ENCODE assay signal across 18 cellular contexts in the genomic region with DNA sequence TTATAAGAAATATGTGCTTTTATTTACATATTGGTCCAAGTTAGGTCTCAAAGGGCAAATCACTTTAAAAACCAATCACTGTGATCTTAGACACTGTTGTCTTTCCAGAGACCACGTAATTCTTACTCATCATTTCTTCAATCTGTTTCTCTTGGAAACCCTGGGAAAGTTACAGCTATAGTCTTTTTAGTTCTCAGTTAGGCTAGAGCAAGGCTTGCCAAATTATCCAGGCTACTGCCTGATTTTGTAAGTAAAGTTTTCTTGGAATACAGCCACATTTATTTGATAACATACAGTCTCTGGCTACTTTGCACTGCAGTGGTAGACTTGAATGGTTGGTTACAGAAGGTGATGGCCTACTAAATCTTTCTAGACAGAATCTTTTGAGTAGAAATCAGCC.
DNase-seq lines count a peak whose midpoint lies in the region; ATAC-seq and TF ChIP-seq lines count a peak whose summit lies in the region.
"Had no signal": no experiment of that assay in that cellular context is flagged by ENCODE, and none has a peak within 500 bp of the region (broad histone marks: within the 10 kb centered on the region; RNA-seq: fewer than 3 reads in every experiment).

No MANE protein-coding gene starts in this region.

- H3K27ac ChIP-seq in heart left ventricle (no peak overlapping the region), left ventricle myocardium inferior (replicated peaks) (no peak overlapping the region), heart right ventricle (no peak overlapping the region)

- H3K9me3 Mint-ChIP-seq in stimulated activated memory B cell treated with anti-CD40 and anti-IgM and Interleukin-4, amounts not matched to agents 10 μg/mL and 1 μg/mL and 100 μg/mL, for 72 hours, result peaks cover 18% of the 10 kb centered on the region

- peaks cover 0 to 4% (median 0%) of the 10 kb centered on the region in 9 donors for H3K36me3 ChIP-seq in heart left ventricle
- peaks cover 11% of the 10 kb centered on the region for H3K36me3 ChIP-seq in left ventricle myocardium inferior
- H3K36me3 ChIP-seq in heart right ventricle, result peaks cover 0 to 15% (median 0%) of the 10 kb centered on the region in 9 donors

- H3K4me1 Mint-ChIP-seq in stimulated activated memory B cell treated with anti-CD40 and anti-IgM and Interleukin-4, amounts not matched to agents 10 μg/mL and 1 μg/mL and 100 μg/mL, for 72 hours, result no peaks in the 10 kb centered on the region
- H3K4me1 Mint-ChIP-seq: activated B cell treated with CpG ODN at 0.5 μM for 24 hours had no signal

- H3K4me1 ChIP-seq in heart left ventricle (peaks cover 0 to 12% (median 2%) of the 10 kb centered on the region in 12 donors), left ventricle myocardium inferior (peaks cover 11% of the 10 kb centered on the region), heart right ventricle (peaks cover 0 to 10% (median 4%) of the 10 kb centered on the region in 9 donors)

- 47 to 56% (median 52%) methylated on average over 1 of the region's 1 CpG for WGBS in heart left ventricle, 4 donors
- WGBS in heart right ventricle, 2 donors, result 55 to 61% methylated on average over 1 of the region's 1 CpG

- no peak for TF ChIP-seq CTCF in heart left ventricle (IDR thresholded peaks at IDR 0.05)
- no peak for TF ChIP-seq CTCF in left ventricle myocardium inferior (IDR thresholded peaks at IDR 0.05; ENCODE audit: borderline replicate concordance)
- TF ChIP-seq CTCF in astrocyte of the cerebellum (IDR thresholded peaks at IDR 0.05; ENCODE audit: low read depth, low read length, missing control alignments), result no peak
- TF ChIP-seq CTCF in heart right ventricle (IDR thresholded peaks at IDR 0.05), result no peak

- peaks cover 53% of the 10 kb centered on the region for H3K36me3 Mint-ChIP-seq in stimulated activated memory B cell treated with anti-CD40 and anti-IgM and Interleukin-4, amounts not matched to agents 10 μg/mL and 1 μg/mL and 100 μg/mL, for 72 hours

- H3K27ac Mint-ChIP-seq in stimulated activated memory B cell treated with anti-CD40 and anti-IgM and Interleukin-4, amounts not matched to agents 10 μg/mL and 1 μg/mL and 100 μg/mL, for 72 hours, result no peak overlapping the region
- H3K27ac Mint-ChIP-seq: activated B cell treated with CpG ODN at 0.5 μM for 24 hours had no signal

- TF ChIP-seq POLR2A in heart left ventricle (IDR thresholded peaks at IDR 0.05), result no peak

- H3K4me3 Mint-ChIP-seq in stimulated activated memory B cell treated with anti-CD40 and anti-IgM and Interleukin-4, amounts not matched to agents 10 μg/mL and 1 μg/mL and 100 μg/mL, for 72 hours, result no peak overlapping the region
- H3K4me3 Mint-ChIP-seq: activated B cell treated with CpG ODN at 0.5 μM for 24 hours had no signal

- H3K27me3 ChIP-seq in heart left ventricle (no peaks in the 10 kb centered on the region), left ventricle myocardium inferior (ENCODE audit: low read depth) (no peaks in the 10 kb centered on the region), heart right ventricle (no peaks in the 10 kb centered on the region)

- no peak for DNase-seq in heart left ventricle
- DNase-seq in left ventricle myocardium inferior, result no peak
- peak; percentile 71 for DNase-seq in astrocyte of the cerebellum (ENCODE audit: low read depth)
- no peak for DNase-seq in heart right ventricle
- DNase-seq in GDM1 (lab: John Stamatoyannopoulos, UW), result no peak
- DNase-seq in MV-4-11 (lab: John Stamatoyannopoulos, UW), result no peak
- DNase-seq: activated B cell treated with CpG ODN at 0.5 μM for 24 hours; central memory CD4-positive, alpha-beta T cell; COR-L47; head of caudate nucleus; kidney glomerular epithelial cell; NCI-H2029 treated with DMSO at 0.1 percent for 48 hours; NCI-H748 treated with DMSO at 0.1 percent for 48 hours; posterior cingulate gyrus; RPMI8226; substantia nigra had no signal

- intact Hi-C loops in heart left ventricle (cut with DNase I), result loop anchor here in 1 of 10 donors (10.0 kb wide), 1 partner anchor 60 kb away; no protein-coding TSS in a partner anchor
- intact Hi-C loops in left ventricle myocardium inferior (cut with micrococcal nuclease), result no loop called here
- intact Hi-C loops in heart right ventricle (cut with DNase I), result no loop called here

- peak; percentile 51 to 92 (median 82) for ATAC-seq in heart left ventricle
- peak in 6 of 8 donors; percentile 69 to 87 (median 82) for ATAC-seq in heart right ventricle
- no peak for ATAC-seq in stimulated activated memory B cell treated with anti-CD40 and anti-IgM and Interleukin-4, amounts not matched to agents 10 μg/mL and 1 μg/mL and 100 μg/mL, for 72 hours
- ATAC-seq in HG02852 (IDR thresholded peaks at IDR 0.05; ENCODE audit: unreplicated experiment), result no peak

- H3K4me3 ChIP-seq in heart left ventricle (no peak overlapping the region), left ventricle myocardium inferior (no peak overlapping the region), astrocyte of the cerebellum (ENCODE audit: low read depth, low read length) (no peak overlapping the region), heart right ventricle (no peak overlapping the region)

- in situ Hi-C loops in astrocyte of the cerebellum (cut with HindIII; ENCODE audit: low sequenced_read_pairs), result no loop called here

- H3K9me3 ChIP-seq in heart left ventricle (peaks cover 0 to 28% (median 7%) of the 10 kb centered on the region in 12 donors), left ventricle myocardium inferior (replicated peaks) (peaks cover 27% of the 10 kb centered on the region), heart right ventricle (peaks cover 0 to 33% (median 12%) of the 10 kb centered on the region in 11 donors)

- H3K27me3 Mint-ChIP-seq in stimulated activated memory B cell treated with anti-CD40 and anti-IgM and Interleukin-4, amounts not matched to agents 10 μg/mL and 1 μg/mL and 100 μg/mL, for 72 hours, result no peaks in the 10 kb centered on the region
- H3K27me3 Mint-ChIP-seq: activated B cell treated with CpG ODN at 0.5 μM for 24 hours had no signal

Comparison
In these comparisons a context has a peak if more than half of its experiments do, and no peak if none do; other contexts are left out.
1. ATAC-seq: peak in heart left ventricle (4 of 4) and heart right ventricle (6 of 8); none in stimulated activated memory B cell treated with anti-CD40 and anti-IgM and Interleukin-4, amounts not matched to agents 10 μg/mL and 1 μg/mL and 100 μg/mL, for 72 hours (single experiment) and HG02852 (single experiment).